In the genomic region with DNA sequence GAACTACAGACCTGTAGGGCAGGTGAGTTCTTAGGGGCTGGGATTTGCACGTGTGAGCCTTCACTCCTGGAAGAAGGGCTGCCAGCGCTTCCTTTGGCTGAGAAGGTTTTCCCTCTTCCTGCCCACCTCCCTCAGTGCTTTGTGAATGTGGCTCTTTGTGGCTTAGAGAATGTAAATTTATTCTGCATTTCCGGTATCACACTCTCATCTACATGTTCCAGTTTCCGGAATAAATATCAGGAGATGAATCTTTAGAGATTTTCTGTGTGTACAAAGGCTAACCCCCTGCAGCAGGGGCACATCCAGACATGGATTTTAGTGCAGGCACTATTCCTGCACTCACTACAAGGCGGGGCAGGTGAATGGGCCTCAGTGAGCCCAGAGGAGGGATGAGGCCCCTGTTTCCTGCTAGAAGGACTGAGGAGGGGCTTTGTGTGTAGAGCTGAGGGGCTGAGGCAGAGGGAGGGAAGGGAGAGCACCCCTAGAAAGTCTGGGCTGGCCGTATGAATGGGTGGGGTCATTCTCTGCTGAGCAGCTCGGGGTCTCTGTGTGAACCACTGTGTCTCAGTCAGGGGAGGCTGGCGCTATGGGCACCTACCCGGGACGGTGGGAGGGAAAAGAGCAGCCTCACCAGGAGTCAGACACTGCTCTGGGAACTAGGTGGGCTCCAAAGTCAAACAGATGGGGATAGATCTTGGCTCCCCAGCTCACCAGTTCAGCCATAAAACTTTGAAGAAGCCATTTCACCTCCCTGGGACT, we compare ENCODE assay signal across 18 cellular contexts.
DNase-seq lines count a peak whose midpoint lies in the region; ATAC-seq and TF ChIP-seq lines count a peak whose summit lies in the region.
"Had no signal": no experiment of that assay in that cellular context is flagged by ENCODE, and none has a peak within 500 bp of the region (broad histone marks: within the 10 kb centered on the region; RNA-seq: fewer than 3 reads in every experiment).

No MANE protein-coding gene starts in this region.

- H3K9me3 Mint-ChIP-seq in H9 (no peaks in the 10 kb centered on the region; a peak in 1 of 5 replicates), osteocyte (ENCODE audit: unreplicated experiment) (no peaks in the 10 kb centered on the region)

- H3K27me3 ChIP-seq in A673 (replicated peaks; ENCODE audit: insufficient read depth, low read depth, low read length, poor library complexity) (no peaks in the 10 kb centered on the region), H9 (ENCODE audit: insufficient read depth, low read length) (no peaks in the 10 kb centered on the region)
- H3K27me3 ChIP-seq: SJCRH30 had no signal

- intact Hi-C loops in A673 (cut with micrococcal nuclease; ENCODE audit: unreplicated experiment): no loop called here

- H3K14ac ChIP-seq in H9 (ENCODE audit: insufficient read depth, low read length): no peak overlapping the region; the same call in 1 of the 2 replicates

- H3K18ac ChIP-seq in H9 (ENCODE audit: insufficient read length, low read depth, low read length): no peak overlapping the region

- H2BK120ac ChIP-seq in H9 (ENCODE audit: low read depth, low read length, poor library complexity, severe bottlenecking): no peak overlapping the region

- no peak overlapping the region for H3K23ac ChIP-seq in H9 (ENCODE audit: insufficient read length, low read depth, low read length)

- H3K4me1 ChIP-seq in A673 (ENCODE audit: insufficient read depth, low read length, poor library complexity, severe bottlenecking): peaks cover 22% of the 10 kb centered on the region
- no peaks in the 10 kb centered on the region for H3K4me1 ChIP-seq in H9 (ENCODE audit: insufficient read depth, low read length)
- H3K4me1 ChIP-seq: SJCRH30 had no signal

- no peak overlapping the region for H3K4me2 ChIP-seq in H9 (ENCODE audit: insufficient read depth, insufficient read length, low read length)
- H3K4me2 ChIP-seq: KMS-11, PC-9 had no signal

- no peak overlapping the region for H4K5ac ChIP-seq in H9 (ENCODE audit: insufficient read length, low read depth, low read length)

- H3K36me3 ChIP-seq in A673 (ENCODE audit: insufficient read depth, low read length, poor library complexity, severe bottlenecking): no peaks in the 10 kb centered on the region
- H3K36me3 ChIP-seq: SJCRH30 had no signal

- CTCF ChIA-PET in A673 (lab: Charles Lee): no interaction called here

- H3K79me1 ChIP-seq in H9 (ENCODE audit: insufficient read depth, low read depth, low read length, poor library complexity, severe bottlenecking): no peaks in the 10 kb centered on the region

- no peak overlapping the region for H3K4me3 ChIP-seq in A673 (ENCODE audit: low read depth, low read length, poor library complexity, severe bottlenecking)
- no peak overlapping the region for H3K4me3 ChIP-seq in coronary artery
- H3K4me3 ChIP-seq: PC-9, SJCRH30 had no signal

- no peaks in the 10 kb centered on the region for H3K23me2 ChIP-seq in H9 (ENCODE audit: insufficient read length, low read depth, low read length, poor library complexity, severe bottlenecking)

- TF ChIP-seq CTCF in A673 (conservative IDR thresholded peaks at IDR 0.05; ENCODE audit: low read depth, low read length): no peak
- no peak for TF ChIP-seq CTCF in H9 (conservative IDR thresholded peaks at IDR 0.05)
- TF ChIP-seq CTCF in coronary artery (IDR thresholded peaks at IDR 0.05): no peak
- TF ChIP-seq CTCF in osteocyte (IDR thresholded peaks at IDR 0.05): no peak
- TF ChIP-seq CTCF in GM20000 (IDR thresholded peaks at IDR 0.05; ENCODE audit: extremely low read depth, missing control alignments): no peak

- POLR2A ChIA-PET in A673 (lab: Charles Lee; ENCODE audit: low non-redundant PET): no interaction called here

- H3K9me3 ChIP-seq in A673 (ENCODE audit: low read depth, low read length, poor library complexity, severe bottlenecking) (no peaks in the 10 kb centered on the region), H9 (ENCODE audit: control insufficient read depth, low read depth, low read length) (no peaks in the 10 kb centered on the region)
- H3K9me3 ChIP-seq: SJCRH30 had no signal

- no CpG with 5 or more reads among the region's 10 CpGs for WGBS in H9 (ENCODE audit: extremely low coverage, insufficient read length, low lambda C conversion rate)

- H3K27ac ChIP-seq in A673 (ENCODE audit: low read depth, low read length, poor library complexity, severe bottlenecking): peak overlapping the region; percentile 83
- no peak overlapping the region for H3K27ac ChIP-seq in H9 (ENCODE audit: insufficient read length, low read depth, low read length)
- no peak overlapping the region for H3K27ac ChIP-seq in coronary artery
- H3K27ac ChIP-seq: C4-2B, KMS-11, PC-9, RWPE1, SJCRH30 had no signal

- no peak overlapping the region for H3T11ph ChIP-seq in H9 (ENCODE audit: low read length)

- H3K4me1 Mint-ChIP-seq in H9 (peaks cover 26 to 38% of the 10 kb centered on the region in 2 experiments), osteocyte (ENCODE audit: unreplicated experiment) (no peaks in the 10 kb centered on the region)

- H3K9ac ChIP-seq in H9 (ENCODE audit: extremely low read depth, insufficient read length, low read length): no peak overlapping the region
- H3K9ac ChIP-seq: KMS-11 had no signal

- no peak overlapping the region for H2BK15ac ChIP-seq in H9 (ENCODE audit: low read depth, low read length)

- no peak overlapping the region for H2BK20ac ChIP-seq in H9 (ENCODE audit: low read depth, low read length, poor library complexity, severe bottlenecking)

- no peak overlapping the region for H3K4ac ChIP-seq in H9 (ENCODE audit: low read depth, low read length)

- H4K20me1 ChIP-seq in H9 (ENCODE audit: control insufficient read depth, insufficient read depth, insufficient read length): no peaks in the 10 kb centered on the region

- peaks cover 2% of the 10 kb centered on the region for H3K27me3 Mint-ChIP-seq in H9 (ENCODE audit: low read depth)
- H3K27me3 Mint-ChIP-seq in osteocyte (ENCODE audit: unreplicated experiment): no peaks in the 10 kb centered on the region

- no TSS peak for BruUV-seq in A673 (replicated peaks; lab: Mats Ljungman, UMichigan)

- H3K4me3 Mint-ChIP-seq in H9 (no peak overlapping the region), osteocyte (ENCODE audit: unreplicated experiment) (no peak overlapping the region)

- H2BK12ac ChIP-seq in H9 (ENCODE audit: insufficient read length, low read depth, low read length): no peak overlapping the region

- no peak overlapping the region for H2AK5ac ChIP-seq in H9 (ENCODE audit: insufficient read length, low read length)

- no peak overlapping the region for H4K91ac ChIP-seq in H9 (ENCODE audit: insufficient read length, low read depth, low read length)

- H3K27ac Mint-ChIP-seq in H9: peak overlapping the region in 2 of 3 experiments; percentile 8 to 59; a peak in 2 of 7 replicates
- no peak overlapping the region for H3K27ac Mint-ChIP-seq in osteocyte (ENCODE audit: unreplicated experiment)

- no peaks in the 10 kb centered on the region for H3K79me2 ChIP-seq in H9 (ENCODE audit: insufficient read depth, low read length)

- ATAC-seq in HG03442 (IDR thresholded peaks at IDR 0.05; ENCODE audit: unreplicated experiment) (no peak), HG02678 (IDR thresholded peaks at IDR 0.05; ENCODE audit: unreplicated experiment) (no peak)

- H3K36me3 Mint-ChIP-seq in H9 (ENCODE audit: insufficient read depth in 1 of 3, low read depth in 3 of 3) (no peaks in the 10 kb centered on the region), osteocyte (ENCODE audit: unreplicated experiment) (no peaks in the 10 kb centered on the region)

- peak; percentile 89 for DNase-seq in A673 (ENCODE audit: low spot score)
- DNase-seq in H9: peak; percentile 21
- peak; percentile 35 for DNase-seq in coronary artery (ENCODE audit: low spot score)
- peak; percentile 64 for DNase-seq in osteocyte (ENCODE audit: extremely low spot score, unreplicated experiment)
- DNase-seq in amygdala (lab: John Stamatoyannopoulos, UW): no peak
- DNase-seq in GM20000 (ENCODE audit: low spot score): no peak
- DNase-seq: DMS79 treated with DMSO at 0.1 percent for 48 hours, NCI-H1436, NCI-H2029, NCI-H345, NCI-H524 treated with DMSO at 0.1 percent for 48 hours, PC-9, SJCRH30 had no signal

- H2AFZ ChIP-seq in H9 (ENCODE audit: low read length): no peak overlapping the region
- H2AFZ ChIP-seq: PC-9 had no signal

- no peak overlapping the region for H2BK5ac ChIP-seq in H9 (ENCODE audit: insufficient read length, low read length)

- H3K56ac ChIP-seq in H9 (ENCODE audit: insufficient read length, low read depth, low read length): no peak overlapping the region

- no peak overlapping the region for H4K8ac ChIP-seq in H9 (replicated peaks; ENCODE audit: insufficient read length, low read depth, low read length)

Comparison
In these comparisons a context has a peak if more than half of its experiments do, and no peak if none do; other contexts are left out.
1. DNase-seq: peak in A673 (single experiment), H9 (single experiment), coronary artery (single experiment) and osteocyte (single experiment); none in amygdala (0 of 56) and GM20000 (single experiment).